In genomic region chr3:138434875-138435772, GRCh38 we compare ENCODE assay signal across 8 cellular contexts. TPM values are rescaled to one million over a fixed set of nuclear protein-coding genes. Genes with fewer than 3 reads are reported as not detected.
A peak's percentile ranks its signal among the peaks of the same experiment; 100 is the strongest.
DNase-seq lines count a peak whose midpoint lies in the region; ATAC-seq and TF ChIP-seq lines count a peak whose summit lies in the region.

No MANE protein-coding gene starts in this region.

- H3K79me1 ChIP-seq in IMR-90 (ENCODE audit: low read depth in 1 of 2, low read length in 2 of 2), result no peaks in the 10 kb centered on the region

- H3K36me3 Mint-ChIP-seq in memory B cell (no peaks in the 10 kb centered on the region), type B pancreatic cell (no peaks in the 10 kb centered on the region)

- no peak for TF ChIP-seq RAD21 in IMR-90 (IDR thresholded peaks at IDR 0.05; ENCODE audit: low read length)

- H3K4me3 ChIP-seq in BE2C (ENCODE audit: low read depth, low read length), result peak overlapping the region; percentile 43
- H3K4me3 ChIP-seq in IMR-90 (ENCODE audit: insufficient read depth, low read depth, low read length), result peak overlapping the region; percentile 34; the same call in 1 of the 2 replicates
- peak overlapping the region; percentile 53 for H3K4me3 ChIP-seq in choroid plexus epithelial cell (ENCODE audit: low read depth, low read length)

- in situ Hi-C loops in IMR-90 (cut with MboI; ENCODE audit: low sequenced_read_pairs), result no loop called here

- no peak overlapping the region for H2BK15ac ChIP-seq in IMR-90 (ENCODE audit: low read depth, low read length)

- H3K36me3 ChIP-seq in BE2C (no peaks in the 10 kb centered on the region), IMR-90 (ENCODE audit: control insufficient read depth, insufficient read depth, low read length) (no peaks in the 10 kb centered on the region)

- H3K9ac ChIP-seq in IMR-90 (ENCODE audit: low read depth, low read length), result no peak overlapping the region

- POLR2A ChIA-PET in IMR-90 (lab: Charles Lee; ENCODE audit: unreplicated experiment), result no interaction called here

- H2AK9ac ChIP-seq in IMR-90 (replicated peaks; ENCODE audit: low read depth, low read length, poor library complexity), result peak overlapping the region; percentile 48

- no peak overlapping the region for H3K14ac ChIP-seq in IMR-90 (replicated peaks; ENCODE audit: low read depth, low read length)

- H3K27ac ChIP-seq in IMR-90 (ENCODE audit: insufficient read depth, low read length), result no peak overlapping the region

- H3K4me3 Mint-ChIP-seq in memory B cell, result peak overlapping the region; percentile 8
- H3K4me3 Mint-ChIP-seq in type B pancreatic cell, result peak overlapping the region; percentile 82

- no peak overlapping the region for H2BK120ac ChIP-seq in IMR-90 (ENCODE audit: low read depth, low read length)

- dilution Hi-C loops in IMR-90 (cut with HindIII; ENCODE audit: low sequenced_read_pairs, unreplicated experiment), result no loop called here

- no peak overlapping the region for H4K8ac ChIP-seq in IMR-90 (ENCODE audit: low read depth in 2 of 2, low read length in 2 of 2)

- no peak overlapping the region for H3K18ac ChIP-seq in IMR-90 (ENCODE audit: low read depth, low read length)

- no peaks in the 10 kb centered on the region for H4K20me1 ChIP-seq in IMR-90 (ENCODE audit: insufficient read depth, low read length)

- peak overlapping the region; percentile 89 for H2AFZ ChIP-seq in IMR-90 (replicated peaks; ENCODE audit: low read length, poor library complexity)

- no peaks in the 10 kb centered on the region for H3K4me1 ChIP-seq in BE2C
- peaks cover 2% of the 10 kb centered on the region; the same call in 1 of the 2 replicates for H3K4me1 ChIP-seq in IMR-90 (ENCODE audit: control insufficient read depth, insufficient read depth, low read length)

- H3K27me3 Mint-ChIP-seq in memory B cell (peaks cover 29% of the 10 kb centered on the region), type B pancreatic cell (peaks cover 74% of the 10 kb centered on the region)

- TF ChIP-seq CTCF in BE2C (IDR thresholded peaks at IDR 0.05; ENCODE audit: low read depth, low read length) (no peak), IMR-90 (conservative IDR thresholded peaks at IDR 0.05; ENCODE audit: low read depth, low read length) (no peak), choroid plexus epithelial cell (conservative IDR thresholded peaks at IDR 0.05; ENCODE audit: low read depth, low read length) (no peak), type B pancreatic cell (conservative IDR thresholded peaks at IDR 0.05) (no peak)

- peaks cover 4% of the 10 kb centered on the region; the same call in 1 of the 2 replicates for H3K27me3 ChIP-seq in BE2C
- H3K27me3 ChIP-seq in IMR-90 (ENCODE audit: control insufficient read depth, insufficient read depth, low read length), result peaks cover 67% of the 10 kb centered on the region

- ATAC-seq in IMR-90 (ENCODE audit: low read depth) (peak; percentile 22; the same call in 1 of the 2 replicates), memory B cell (ENCODE audit: low read depth) (no peak), GM21360 (IDR thresholded peaks at IDR 0.05; ENCODE audit: unreplicated experiment) (no peak)

- 1% methylated on average over 36 of the region's 78 CpGs; no CpG with 5 or more reads in 1 of the 2 experiments for WGBS in IMR-90 (ENCODE audit: extremely low coverage in 2 of 2, insufficient read length in 1 of 2), 2 experiments

- DNase-seq in BE2C (no peak), IMR-90 (no peak), choroid plexus epithelial cell (ENCODE audit: low read depth) (peak; percentile 16), memory B cell (ENCODE audit: low spot score in 2 of 2) (no peak), type B pancreatic cell (ENCODE audit: extremely low spot score, unreplicated experiment) (no peak), C1 segment of cervical spinal cord (lab: John Stamatoyannopoulos, UW) (no peak), ecto neural progenitor cell (ENCODE audit: low spot score) (no peak)

- H3K23ac ChIP-seq in IMR-90 (ENCODE audit: low read depth, low read length), result no peak overlapping the region; the same call in 1 of the 2 replicates

- no peak overlapping the region for H2BK5ac ChIP-seq in IMR-90 (ENCODE audit: low read depth, low read length, poor library complexity, severe bottlenecking)

- H2BK20ac ChIP-seq in IMR-90 (ENCODE audit: low read depth, low read length), result no peak overlapping the region

- no peak overlapping the region for H4K91ac ChIP-seq in IMR-90 (ENCODE audit: insufficient read depth, low read depth, low read length)

- H3K56ac ChIP-seq in IMR-90 (ENCODE audit: extremely low read depth, insufficient read depth, low read length), result no peak overlapping the region

- intact Hi-C loops in IMR-90 (cut with micrococcal nuclease), result no loop called here

- no TSS peak for BruUV-seq in IMR-90 (replicated peaks; lab: Mats Ljungman, UMichigan)

- H3K4me1 Mint-ChIP-seq in memory B cell (peaks cover 3% of the 10 kb centered on the region), type B pancreatic cell (ENCODE audit: unreplicated experiment) (no peaks in the 10 kb centered on the region)

- peak overlapping the region; percentile 78 for H3K4me2 ChIP-seq in IMR-90 (ENCODE audit: low read depth, low read length)

- H3K9me3 ChIP-seq in BE2C, result peaks cover 4% of the 10 kb centered on the region; the same call in 1 of the 2 replicates
- H3K9me3 ChIP-seq in IMR-90 (ENCODE audit: control insufficient read depth, insufficient read depth, low read length), result no peaks in the 10 kb centered on the region

- no peaks in the 10 kb centered on the region for H3K9me3 Mint-ChIP-seq in memory B cell
- no peaks in the 10 kb centered on the region for H3K9me3 Mint-ChIP-seq in type B pancreatic cell

- TF ChIP-seq POLR2A in IMR-90 (IDR thresholded peaks at IDR 0.05; ENCODE audit: low read depth, low read length), result no peak

- no peak overlapping the region for H4K5ac ChIP-seq in IMR-90 (ENCODE audit: low read depth, low read length)

- H3K9me1 ChIP-seq in IMR-90 (ENCODE audit: insufficient read depth, low read length), result peaks cover 2% of the 10 kb centered on the region; the same call in 1 of the 2 replicates

- H3K4ac ChIP-seq in IMR-90 (ENCODE audit: low read depth, low read length), result no peak overlapping the region

- CTCF ChIA-PET in IMR-90 (lab: Yijun Ruan, JAX), result interaction anchor here (1.0 to 1.4 kb wide), 2 partner anchors 9 to 17 kb away, joined by 3 read pairs; no protein-coding TSS in a partner anchor

- no peak overlapping the region for H3K27ac Mint-ChIP-seq in memory B cell
- H3K27ac Mint-ChIP-seq in type B pancreatic cell, result no peak overlapping the region

- no peak overlapping the region for H2AK5ac ChIP-seq in IMR-90 (ENCODE audit: low read depth, low read length)

TF ChIP-seq in IMR-90, 13 proteins besides CTCF, POLR2A, EP300 and RAD21:
- no peak for TF ChIP-seq USF2 (IDR thresholded peaks at IDR 0.05; ENCODE audit: low read depth, low read length)
- TF ChIP-seq RCOR1 (IDR thresholded peaks at IDR 0.05; ENCODE audit: insufficient replicate concordance, low read length), result no peak
- TF ChIP-seq RFX5 (IDR thresholded peaks at IDR 0.05; ENCODE audit: low read depth, low read length), result no peak
- TF ChIP-seq BHLHE40 (IDR thresholded peaks at IDR 0.05; ENCODE audit: low read depth, low read length), result no peak
- no peak for TF ChIP-seq MAZ (IDR thresholded peaks at IDR 0.05; ENCODE audit: borderline replicate concordance, low read depth, low read length)
- TF ChIP-seq CEBPB (IDR thresholded peaks at IDR 0.05; ENCODE audit: low read depth, low read length), result no peak
- no peak for TF ChIP-seq SMC3 (IDR thresholded peaks at IDR 0.05; ENCODE audit: low read depth, low read length)
- no peak for TF ChIP-seq MXI1 (IDR thresholded peaks at IDR 0.05; ENCODE audit: borderline replicate concordance, low read depth, low read length)
- TF ChIP-seq NFE2L2 (IDR thresholded peaks at IDR 0.05; ENCODE audit: low read depth, low read length), result no peak
- TF ChIP-seq, protein P1, sequence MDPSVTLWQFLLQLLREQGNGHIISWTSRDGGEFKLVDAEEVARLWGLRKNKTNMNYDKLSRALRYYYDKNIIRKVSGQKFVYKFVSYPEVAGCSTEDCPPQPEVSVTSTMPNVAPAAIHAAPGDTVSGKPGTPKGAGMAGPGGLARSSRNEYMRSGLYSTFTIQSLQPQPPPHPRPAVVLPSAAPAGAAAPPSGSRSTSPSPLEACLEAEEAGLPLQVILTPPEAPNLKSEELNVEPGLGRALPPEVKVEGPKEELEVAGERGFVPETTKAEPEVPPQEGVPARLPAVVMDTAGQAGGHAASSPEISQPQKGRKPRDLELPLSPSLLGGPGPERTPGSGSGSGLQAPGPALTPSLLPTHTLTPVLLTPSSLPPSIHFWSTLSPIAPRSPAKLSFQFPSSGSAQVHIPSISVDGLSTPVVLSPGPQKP (IDR thresholded peaks at IDR 0.05; ENCODE audit: borderline replicate concordance, low read depth, low read length), result no peak
- no peak for TF ChIP-seq CHD1 (IDR thresholded peaks at IDR 0.05; ENCODE audit: low read depth, low read length)
- TF ChIP-seq MAFK (IDR thresholded peaks at IDR 0.05; ENCODE audit: low read depth, low read length), result no peak
- TF ChIP-seq FOS (IDR thresholded peaks at IDR 0.05; ENCODE audit: low read depth, low read length), result no peak

RNA-seq across cellular contexts. Expression of gene ESYT3, which starts 0.7 kb away (rescaled TPM):
- polyA plus RNA-seq in BE2C (2012; ENCODE audit: insufficient read depth, insufficient read length, low read depth), result 0.28 TPM
- total RNA-seq in IMR-90 (2012; rRNA removed) (under 0.01 TPM in 2 replicates), type B pancreatic cell (ENCODE audit: low replicate concordance) (1.6 and 2.0 TPM in 2 replicates)
- 0.02 and 0.03 TPM in 2 replicates for polyA plus RNA-seq in IMR-90 (2012; rRNA removed)
- polyA plus RNA-seq in IMR-90 (2012; cell fraction: cytosol; rRNA removed), result 0.04 and 0.05 TPM in 2 replicates
- 0.25 and 0.32 TPM in 2 replicates for polyA plus RNA-seq in IMR-90 (2012; cell fraction: nucleus; rRNA removed; ENCODE audit: low replicate concordance)
